Comparison of ENCODE assay signal across 10 cellular contexts in genomic region chr1:45586769-45587168, GRCh38. TPM values are rescaled to one million over a fixed set of nuclear protein-coding genes. Genes with fewer than 3 reads are reported as not detected.
DNase-seq lines count a peak whose midpoint lies in the region; ATAC-seq and TF ChIP-seq lines count a peak whose summit lies in the region.
"Had no signal": no experiment of that assay in that cellular context is flagged by ENCODE, and none has a peak within 500 bp of the region (broad histone marks: within the 10 kb centered on the region; RNA-seq: fewer than 3 reads in every experiment).

No MANE protein-coding gene starts in this region.

- TF ChIP-seq CTCF in CD4-positive, alpha-beta T cell (IDR thresholded peaks at IDR 0.05): no peak

- no peaks in the 10 kb centered on the region for H3K27me3 ChIP-seq in CD4-positive, alpha-beta T cell (ENCODE audit: control insufficient read depth, insufficient read depth, low read length)
- H3K27me3 ChIP-seq in HUES64 (ENCODE audit: insufficient read depth, low read length) (no peaks in the 10 kb centered on the region), mucosa of rectum (ENCODE audit: control insufficient read depth in 2 of 2, insufficient read depth in 2 of 2, low read length in 2 of 2) (no peaks in the 10 kb centered on the region)

- no peak for ATAC-seq in CD4-positive, alpha-beta T cell (ENCODE audit: poor library complexity)
- ATAC-seq in activated naive CD8-positive, alpha-beta T cell treated with anti-CD3 and anti-CD28 coated beads, Interleukin-2, amount 10 ng/mL, durations not matched to agents 7 days and 5 days (ENCODE audit: low read depth): no peak
- ATAC-seq in GM18520 (IDR thresholded peaks at IDR 0.05; ENCODE audit: unreplicated experiment): no peak

- H3K9me3 ChIP-seq in CD4-positive, alpha-beta T cell (ENCODE audit: control insufficient read depth, low read length): no peaks in the 10 kb centered on the region
- H3K9me3 ChIP-seq in HUES64 (ENCODE audit: insufficient read depth, low read depth, low read length) (no peaks in the 10 kb centered on the region), mucosa of rectum (ENCODE audit: control insufficient read depth in 2 of 2, low read length in 2 of 2) (no peaks in the 10 kb centered on the region)

- intact Hi-C loops in CD4-positive, alpha-beta T cell (cut with DNase I, micrococcal nuclease): loop anchor here (5.0 to 10.0 kb wide), 5 partner anchors 166 to 1882 kb away; partner anchors contain the start of genes BTBD19 (in 2 of the 2), DYNLT4 (in 2 of the 2), PLK3 (in 2 of the 2) and IPP (in 1 of the 2)

- POLR2A ChIA-PET in CD4-positive, alpha-beta T cell (lab: Charles Lee): interaction anchor here (0.8 to 5.0 kb wide), 4 partner anchors 65 to 812 kb away, joined by 3 to 65 read pairs (median 6); partner anchors contain the start of genes GPBP1L1, MUTYH and PRDX1
- POLR2A ChIA-PET in activated naive CD8-positive, alpha-beta T cell treated with anti-CD3 and anti-CD28 coated beads, Interleukin-2, amount 10 ng/mL, durations not matched to agents 7 days and 5 days (lab: Charles Lee): interaction anchor here (0.6 kb wide), 1 partner anchor 77 kb away, joined by 3 read pairs; no protein-coding TSS in a partner anchor

- no peak overlapping the region for H3K27ac ChIP-seq in CD4-positive, alpha-beta T cell (ENCODE audit: low read depth, low read length)
- no peak overlapping the region for H3K27ac ChIP-seq in HUES64 (ENCODE audit: low read depth, low read length)
- no peak overlapping the region for H3K27ac ChIP-seq in mucosa of rectum (ENCODE audit: low read depth in 2 of 2, low read length in 2 of 2)

- H3K27me3 Mint-ChIP-seq in CD4-positive, alpha-beta T cell: no peaks in the 10 kb centered on the region
- H3K27me3 Mint-ChIP-seq in activated naive CD8-positive, alpha-beta T cell treated with anti-CD3 and anti-CD28 coated beads, Interleukin-2, amount 10 ng/mL, durations not matched to agents 7 days and 5 days: no peaks in the 10 kb centered on the region

- no peaks in the 10 kb centered on the region for H3K9me3 Mint-ChIP-seq in CD4-positive, alpha-beta T cell
- no peaks in the 10 kb centered on the region for H3K9me3 Mint-ChIP-seq in activated naive CD8-positive, alpha-beta T cell treated with anti-CD3 and anti-CD28 coated beads, Interleukin-2, amount 10 ng/mL, durations not matched to agents 7 days and 5 days

- H3K4me1 Mint-ChIP-seq in CD4-positive, alpha-beta T cell (ENCODE audit: low read depth): peaks cover 52% of the 10 kb centered on the region
- peaks cover 31% of the 10 kb centered on the region for H3K4me1 Mint-ChIP-seq in activated naive CD8-positive, alpha-beta T cell treated with anti-CD3 and anti-CD28 coated beads, Interleukin-2, amount 10 ng/mL, durations not matched to agents 7 days and 5 days

- H3K9ac ChIP-seq in HUES64 (ENCODE audit: low read depth, low read length) (no peak overlapping the region), mucosa of rectum (ENCODE audit: low read depth in 1 of 2, low read length in 2 of 2) (no peak overlapping the region)

- CTCF ChIA-PET in CD4-positive, alpha-beta T cell (lab: Charles Lee): interaction anchor here (0.6 to 0.8 kb wide), 2 partner anchors 25 to 150 kb away, joined by 3 to 4 read pairs; no protein-coding TSS in a partner anchor

- DNase-seq in CD4-positive, alpha-beta T cell: no peak
- no peak for DNase-seq in activated naive CD8-positive, alpha-beta T cell treated with anti-CD3 and anti-CD28 coated beads, Interleukin-2, amount 10 ng/mL, durations not matched to agents 7 days and 5 days
- DNase-seq in SKM-1 treated with dmso at 0.1 percent for 144 hours (lab: John Stamatoyannopoulos, UW; ENCODE audit: unreplicated experiment) (no peak), MV-4-11 (lab: John Stamatoyannopoulos, UW) (no peak), AG08396 (ENCODE audit: low spot score) (no peak)
- DNase-seq: mesendoderm, NCI-H524 treated with DMSO at 0.1 percent for 48 hours had no signal

- H3K36me3 ChIP-seq in HUES64 (ENCODE audit: insufficient read depth, low read length): peaks cover 46% of the 10 kb centered on the region
- H3K36me3 ChIP-seq in mucosa of rectum (ENCODE audit: control insufficient read depth in 2 of 2, insufficient read depth in 2 of 2, low read length in 2 of 2): peaks cover 0 to 2% of the 10 kb centered on the region in 2 donors

- peak overlapping the region; percentile 94 for H3K4me3 Mint-ChIP-seq in CD4-positive, alpha-beta T cell
- peak overlapping the region; percentile 93 for H3K4me3 Mint-ChIP-seq in activated naive CD8-positive, alpha-beta T cell treated with anti-CD3 and anti-CD28 coated beads, Interleukin-2, amount 10 ng/mL, durations not matched to agents 7 days and 5 days

- H3K4me1 ChIP-seq in HUES64 (ENCODE audit: insufficient read depth, low read length) (peaks cover 4% of the 10 kb centered on the region; the same call in 1 of the 2 replicates), mucosa of rectum (ENCODE audit: control insufficient read depth in 2 of 2, insufficient read depth in 2 of 2, low read length in 2 of 2) (peaks cover 20% of the 10 kb centered on the region in 2 donors)

- peaks cover 27% of the 10 kb centered on the region for H3K36me3 Mint-ChIP-seq in CD4-positive, alpha-beta T cell (ENCODE audit: low read depth)
- peaks cover 9% of the 10 kb centered on the region for H3K36me3 Mint-ChIP-seq in activated naive CD8-positive, alpha-beta T cell treated with anti-CD3 and anti-CD28 coated beads, Interleukin-2, amount 10 ng/mL, durations not matched to agents 7 days and 5 days

- peak overlapping the region; percentile 89 for H3K27ac Mint-ChIP-seq in CD4-positive, alpha-beta T cell
- peak overlapping the region; percentile 78 for H3K27ac Mint-ChIP-seq in activated naive CD8-positive, alpha-beta T cell treated with anti-CD3 and anti-CD28 coated beads, Interleukin-2, amount 10 ng/mL, durations not matched to agents 7 days and 5 days

- peak overlapping the region; percentile 87; the same call in 1 of the 2 replicates for H3K4me3 ChIP-seq in HUES64 (ENCODE audit: low read length)
- peak overlapping the region; percentile 20 to 39 for H3K4me3 ChIP-seq in mucosa of rectum (ENCODE audit: low read length in 2 of 2)

- WGBS in HUES64: 79% methylated on average over 3 of the region's 4 CpGs

RNA-seq across cellular contexts. Expression of gene NASP, which starts 2.9 kb away (rescaled TPM):
- total RNA-seq in CD4-positive, alpha-beta T cell: 100 to 1,000 TPM; 110 to 112 TPM
- 490 TPM for polyA plus RNA-seq in HUES64 (2013, experiment 1 of 2)
- polyA plus RNA-seq in HUES64 (2013, experiment 2 of 2): 517 TPM
- total RNA-seq in activated naive CD8-positive, alpha-beta T cell treated with anti-CD3 and anti-CD28 coated beads, Interleukin-2, amount 10 ng/mL, durations not matched to agents 7 days and 5 days: 100 to 1,000 TPM; 184 to 188 TPM

RNA-seq across cellular contexts. Expression of gene AKR1A1, which starts 36.1 kb away (rescaled TPM):
- 10 to 100 TPM; 25.3 to 31.0 TPM for total RNA-seq in CD4-positive, alpha-beta T cell
- polyA plus RNA-seq in HUES64 (2013, experiment 1 of 2): 165 TPM
- 188 TPM for polyA plus RNA-seq in HUES64 (2013, experiment 2 of 2)
- 100 to 1,000 TPM; 102 to 116 TPM for total RNA-seq in activated naive CD8-positive, alpha-beta T cell treated with anti-CD3 and anti-CD28 coated beads, Interleukin-2, amount 10 ng/mL, durations not matched to agents 7 days and 5 days

RNA-seq across cellular contexts. Expression of gene CCDC17, which starts 37.1 kb away (rescaled TPM):
- total RNA-seq in CD4-positive, alpha-beta T cell: 1 to 10 TPM; 2.1 to 2.3 TPM
- polyA plus RNA-seq in HUES64 (2013, experiment 1 of 2): 0.25 TPM
- polyA plus RNA-seq in HUES64 (2013, experiment 2 of 2): 0.51 TPM
- 1 to 10 TPM; 4.4 TPM for total RNA-seq in activated naive CD8-positive, alpha-beta T cell treated with anti-CD3 and anti-CD28 coated beads, Interleukin-2, amount 10 ng/mL, durations not matched to agents 7 days and 5 days
